ENCODE assay signal across 12 cellular contexts in the genomic region with DNA sequence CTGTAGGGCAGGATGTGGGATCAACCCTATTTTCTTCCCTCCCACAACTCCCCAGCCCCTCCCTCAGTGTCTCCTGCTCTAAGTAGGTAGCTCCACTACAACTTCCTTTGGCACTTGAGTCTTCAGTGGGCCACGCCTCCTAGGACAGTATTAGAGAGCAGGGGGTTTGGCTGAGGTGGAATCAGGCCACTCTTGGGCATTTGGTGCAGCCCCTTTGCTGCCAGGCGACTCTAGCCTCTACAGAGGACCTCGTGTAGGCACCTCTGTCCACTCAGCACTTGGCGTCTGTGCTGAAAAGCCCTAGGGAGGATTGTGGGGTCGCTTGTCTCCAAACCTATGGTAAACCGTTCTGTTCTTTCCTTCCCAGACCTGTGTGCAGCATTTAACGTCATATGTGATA. TPM values are rescaled to one million over a fixed set of nuclear protein-coding genes. Genes with fewer than 3 reads are reported as not detected.
DNase-seq lines count a peak whose midpoint lies in the region; ATAC-seq, FAIRE-seq and TF ChIP-seq lines count a peak whose summit lies in the region.
"Had no signal": no experiment of that assay in that cellular context is flagged by ENCODE, and none has a peak within 500 bp of the region (broad histone marks: within the 10 kb centered on the region; RNA-seq: fewer than 3 reads in every experiment).

No MANE protein-coding gene starts in this region.

- H3K4me3 ChIP-seq in BLaER1 treated with 17β-estradiol and CSF1 and Interleukin-3, amounts not matched to agents 10 nM and 100 nM, result no peak overlapping the region
- H3K4me3 ChIP-seq in GM23338, result no peak overlapping the region
- H3K4me3 ChIP-seq in HepG2 (replicated peaks in 1 of 3; ENCODE audit: insufficient read depth in 1 of 3, low read depth in 2 of 3, low read length in 3 of 3), result no peak overlapping the region
- H3K4me3 ChIP-seq in vagina, result no peak overlapping the region

- H3K36me3 Mint-ChIP-seq in GM23338 (ENCODE audit: low read depth), result peaks cover 54% of the 10 kb centered on the region
- peaks cover 6% of the 10 kb centered on the region for H3K36me3 Mint-ChIP-seq in activated naive CD8-positive, alpha-beta T cell
- peaks cover 23% of the 10 kb centered on the region for H3K36me3 Mint-ChIP-seq in mesothelial cell of epicardium
- peaks cover 26% of the 10 kb centered on the region for H3K36me3 Mint-ChIP-seq in osteocyte (ENCODE audit: unreplicated experiment)

- peak overlapping the region in 6 of 11 experiments; percentile 20 to 99 (median 94); a peak in 9 of 22 replicates for H3K4me2 ChIP-seq in BLaER1 treated with 17β-estradiol and CSF1 and Interleukin-3, amounts not matched to agents 10 nM and 100 nM
- H3K4me2 ChIP-seq in GM23338 (peak overlapping the region; percentile 100; the same call in 1 of the 2 replicates), HepG2 (ENCODE audit: low read depth, low read length) (no peak overlapping the region)

- DNase-seq in GM23338 (ENCODE audit: low spot score) (no peak), mesothelial cell of epicardium (ENCODE audit: low spot score in 2 of 2, unreplicated experiment in 2 of 2) (no peak), HepG2 (ENCODE audit: low spot score) (no peak), osteocyte (ENCODE audit: extremely low spot score, unreplicated experiment) (no peak), SIG-M5 treated with dmso at 0.1 percent for 504 hours (lab: John Stamatoyannopoulos, UW; ENCODE audit: unreplicated experiment) (no peak), vagina (ENCODE audit: extremely low spot score in 2 of 2) (no peak)
- DNase-seq: midbrain, NCI-H1048 had no signal

- H3K4me3 Mint-ChIP-seq in GM23338 (peak overlapping the region; percentile 97; the same call in 2 of the 3 replicates), mesothelial cell of epicardium (peak overlapping the region; percentile 43), osteocyte (ENCODE audit: unreplicated experiment) (no peak overlapping the region)
- H3K4me3 Mint-ChIP-seq in activated naive CD8-positive, alpha-beta T cell, result peak overlapping the region; percentile 97
- H3K4me3 Mint-ChIP-seq: CD14-positive monocyte had no signal

- peaks cover 47% of the 10 kb centered on the region for H3K4me1 Mint-ChIP-seq in GM23338
- peaks cover 59% of the 10 kb centered on the region for H3K4me1 Mint-ChIP-seq in activated naive CD8-positive, alpha-beta T cell (ENCODE audit: low read depth)
- H3K4me1 Mint-ChIP-seq in mesothelial cell of epicardium, result peaks cover 21% of the 10 kb centered on the region
- peaks cover 41% of the 10 kb centered on the region for H3K4me1 Mint-ChIP-seq in osteocyte (ENCODE audit: unreplicated experiment)

- peak overlapping the region in 1 of 11 experiments; percentile 99; a peak in 2 of 22 replicates for H3K27ac ChIP-seq in BLaER1 treated with 17β-estradiol and CSF1 and Interleukin-3, amounts not matched to agents 10 nM and 100 nM
- H3K27ac ChIP-seq in GM23338 (ENCODE audit: low read depth) (peak overlapping the region; percentile 69; the same call in 1 of the 2 replicates), HepG2 (ENCODE audit: extremely low read length, insufficient read depth, low read length) (no peak overlapping the region), vagina (no peak overlapping the region)

- peaks cover 30 to 68% (median 48%) of the 10 kb centered on the region in 10 experiments for H3K4me1 ChIP-seq in BLaER1 treated with 17β-estradiol and CSF1 and Interleukin-3, amounts not matched to agents 10 nM and 100 nM
- H3K4me1 ChIP-seq in GM23338 (ENCODE audit: insufficient read depth) (peaks cover 39% of the 10 kb centered on the region), HepG2 (ENCODE audit: insufficient read depth, low read length) (peaks cover 19% of the 10 kb centered on the region), vagina (peaks cover 37% of the 10 kb centered on the region)

- no peaks in the 10 kb centered on the region for H3K9me3 ChIP-seq in BLaER1 treated with 17β-estradiol and CSF1 and Interleukin-3, amounts not matched to agents 10 nM and 100 nM (replicated peaks in 1 of 11)
- peaks cover 3% of the 10 kb centered on the region; the same call in 1 of the 2 replicates for H3K9me3 ChIP-seq in HepG2 (ENCODE audit: low read length)
- no peaks in the 10 kb centered on the region for H3K9me3 ChIP-seq in vagina

- H3K79me2 ChIP-seq in GM23338 (replicated peaks; ENCODE audit: insufficient read depth) (peaks cover 40% of the 10 kb centered on the region), HepG2 (ENCODE audit: insufficient read depth, low read length) (peaks cover 20% of the 10 kb centered on the region)

- ATAC-seq in GM23338, result no peak
- no peak for ATAC-seq in HepG2

- H3K27me3 ChIP-seq in BLaER1 treated with 17β-estradiol and CSF1 and Interleukin-3, amounts not matched to agents 10 nM and 100 nM, result no peaks in the 10 kb centered on the region
- no peaks in the 10 kb centered on the region for H3K27me3 ChIP-seq in GM23338 (ENCODE audit: insufficient read depth)
- H3K27me3 ChIP-seq in HepG2 (ENCODE audit: control insufficient read depth in 1 of 2, insufficient read depth in 2 of 2, low read length in 2 of 2), result no peaks in the 10 kb centered on the region; a peak in 1 of 5 replicates
- H3K27me3 ChIP-seq in vagina, result no peaks in the 10 kb centered on the region

- 0 out of 4 replicates have a peak, but pooled peaks of 1 of the 2 experiments have one; percentile 17 for TF ChIP-seq POLR2A in HepG2 (IDR thresholded peaks at IDR 0.05; ENCODE audit: insufficient read depth in 1 of 2, low read depth in 2 of 2, low read length in 2 of 2)
- no peak for TF ChIP-seq POLR2A in vagina (IDR thresholded peaks at IDR 0.05)

- no peaks in the 10 kb centered on the region for H3K9me2 ChIP-seq in GM23338 (ENCODE audit: insufficient read depth)

- WGBS in HepG2 (ENCODE audit: low lambda C conversion rate), result 97% methylated on average over 6 of the region's 7 CpGs

- TF ChIP-seq EP300 in HepG2 (IDR thresholded peaks at IDR 0.05; ENCODE audit: low read depth in 2 of 2, low read length in 2 of 2) (no peak), HepG2 (CRISPR knock-in tag; IDR thresholded peaks at IDR 0.05; ENCODE audit: borderline replicate concordance) (no peak)

- CTCF ChIA-PET in HepG2 (lab: Yijun Ruan, JAX; ENCODE audit: low intra/inter-chr PET ratio, low total read pairs), result no interaction called here

- TF ChIP-seq CTCF in GM23338 (conservative IDR thresholded peaks at IDR 0.05; ENCODE audit: low read depth in 2 of 2) (no peak), mesothelial cell of epicardium (IDR thresholded peaks at IDR 0.05; ENCODE audit: unreplicated experiment) (no peak), HepG2 (CRISPR knock-in tag; IDR thresholded peaks at IDR 0.05) (no peak), osteocyte (IDR thresholded peaks at IDR 0.05) (no peak), vagina (IDR thresholded peaks at IDR 0.05) (no peak)

- H2AFZ ChIP-seq in GM23338 (no peak overlapping the region), HepG2 (ENCODE audit: low read length) (no peak overlapping the region)

- H3K36me3 ChIP-seq in BLaER1 treated with 17β-estradiol and CSF1 and Interleukin-3, amounts not matched to agents 10 nM and 100 nM, result peaks cover 47 to 59% (median 54%) of the 10 kb centered on the region in 11 experiments
- H3K36me3 ChIP-seq in GM23338 (ENCODE audit: insufficient read depth) (peaks cover 4% of the 10 kb centered on the region; the same call in 1 of the 2 replicates), HepG2 (replicated peaks in 1 of 2; ENCODE audit: control insufficient read depth in 1 of 2, insufficient read depth in 2 of 2, low read length in 2 of 2) (peaks cover 9 to 23% of the 10 kb centered on the region in 2 experiments; a peak in 4 of 5 replicates), vagina (peaks cover 0 to 22% of the 10 kb centered on the region in 2 donors)

- H3K9ac ChIP-seq in BLaER1 treated with 17β-estradiol and CSF1 and Interleukin-3, amounts not matched to agents 10 nM and 100 nM, result peak overlapping the region in 6 of 11 experiments; percentile 11 to 98 (median 28); a peak in 4 of 22 replicates
- no peak overlapping the region for H3K9ac ChIP-seq in HepG2 (ENCODE audit: insufficient read depth, low read depth, low read length)

- in situ Hi-C loops in HepG2 (cut with HindIII; ENCODE audit: extremely low pct_ligation_motif_present, low pct_unique_long_range_greater_than_20kb), result no loop called here

- no peak for FAIRE-seq in HepG2 (lab: Jason Lieb, UNC)
- FAIRE-seq: HTR-8/SVneo had no signal

- H3K27ac Mint-ChIP-seq in GM23338 (no peak overlapping the region), mesothelial cell of epicardium (no peak overlapping the region), osteocyte (ENCODE audit: unreplicated experiment) (no peak overlapping the region)
- H3K27ac Mint-ChIP-seq in activated naive CD8-positive, alpha-beta T cell, result peak overlapping the region; percentile 97

- peaks cover 62 to 70% (median 67%) of the 10 kb centered on the region in 11 experiments for H4K20me1 ChIP-seq in BLaER1 treated with 17β-estradiol and CSF1 and Interleukin-3, amounts not matched to agents 10 nM and 100 nM
- H4K20me1 ChIP-seq in GM23338 (replicated peaks; ENCODE audit: insufficient read depth) (peaks cover 33% of the 10 kb centered on the region), HepG2 (ENCODE audit: insufficient read depth, low read length) (peaks cover 17% of the 10 kb centered on the region; the same call in 1 of the 2 replicates)

- H3K9me3 Mint-ChIP-seq in GM23338 (no peaks in the 10 kb centered on the region), mesothelial cell of epicardium (no peaks in the 10 kb centered on the region), osteocyte (ENCODE audit: unreplicated experiment) (no peaks in the 10 kb centered on the region)
- no peaks in the 10 kb centered on the region for H3K9me3 Mint-ChIP-seq in activated naive CD8-positive, alpha-beta T cell (ENCODE audit: low read depth)

- POLR2A ChIA-PET in HepG2 (lab: Yijun Ruan, JAX), result no interaction called here

- H3F3A ChIP-seq in GM23338 (replicated peaks; ENCODE audit: low read depth), result 0 out of 2 replicates have a peak, but pooled peaks cover 10% of the 10 kb centered on the region

- no TSS peak for BruUV-seq in HepG2 (replicated peaks; lab: Mats Ljungman, UMichigan)

- TF ChIP-seq RAD21 in HepG2 (CRISPR knock-in tag; IDR thresholded peaks at IDR 0.05), result no peak

- intact Hi-C loops in HepG2 (cut with micrococcal nuclease; ENCODE audit: unreplicated experiment), result loop anchor here (10.0 kb wide), 1 partner anchor 69 kb away; a partner anchor contains a TSS
- intact Hi-C loops in vagina (cut with DNase I), result no loop called here

- H3K27me3 Mint-ChIP-seq in GM23338 (ENCODE audit: insufficient read depth, low read depth, poor library complexity), result peaks cover 15% of the 10 kb centered on the region
- H3K27me3 Mint-ChIP-seq in activated naive CD8-positive, alpha-beta T cell, result no peaks in the 10 kb centered on the region
- no peaks in the 10 kb centered on the region for H3K27me3 Mint-ChIP-seq in mesothelial cell of epicardium (ENCODE audit: low read depth)
- H3K27me3 Mint-ChIP-seq in osteocyte (ENCODE audit: unreplicated experiment), result no peaks in the 10 kb centered on the region

RNA-seq across cellular contexts. Expression of a gene that starts 2.7 kb away (rescaled TPM):
- 50.6 and 65.8 TPM in 2 replicates for total RNA-seq in GM23338 (2014; rRNA removed; shearing (Covaris generic))
- polyA plus RNA-seq in GM23338 (2016; fragmentation: Nextera tagmentation; extraction: Ambion mirVana), result 19.6 and 19.7 TPM in 2 replicates
- total RNA-seq in mesothelial cell of epicardium, result 20.8 to 21.7 TPM (median 20.9 TPM) in 3 replicates
- total RNA-seq in HepG2 (2016; rRNA removed; fragmentation: Illumina TruSeq; extraction: Trizol), result 21.4 and 22.2 TPM in 2 replicates
- 5.0 and 5.9 TPM in 2 replicates for total RNA-seq in HepG2 (2016; cell fraction: cytosol; rRNA removed; fragmentation: Illumina TruSeq; extraction: Trizol; ENCODE audit: low read depth)
- 20.6 and 22.3 TPM in 2 replicates for total RNA-seq in HepG2 (2016; cell fraction: insoluble cytoplasmic fraction; rRNA removed; fragmentation: Illumina TruSeq; extraction: Trizol)
- total RNA-seq in HepG2 (2016; cell fraction: membrane; rRNA removed; fragmentation: Illumina TruSeq; extraction: Trizol), result 13.7 and 13.9 TPM in 2 replicates
- total RNA-seq in HepG2 (2016; cell fraction: nucleus; rRNA removed; fragmentation: Illumina TruSeq; extraction: Trizol), result 9.1 and 12.1 TPM in 2 replicates
- 14.2 and 14.9 TPM in 2 replicates for polyA plus RNA-seq in HepG2 (2011; rRNA removed)
- polyA plus RNA-seq in HepG2 (2011; cell fraction: cytosol; rRNA removed), result 16.0 and 16.7 TPM in 2 replicates
- polyA plus RNA-seq in HepG2 (2011; cell fraction: nucleus; rRNA removed), result 7.8 and 9.6 TPM in 2 replicates
- 10.4 and 12.8 TPM in 2 replicates for polyA plus RNA-seq in HepG2 (2012)
- 3.2 TPM in 2 replicates for polyA plus RNA-seq in HepG2 (2016; cell fraction: cytosol; fragmentation: Illumina TruSeq; extraction: Trizol; ENCODE audit: low read depth)
- 20.0 and 20.2 TPM in 2 replicates for polyA plus RNA-seq in HepG2 (2016; cell fraction: insoluble cytoplasmic fraction; fragmentation: Illumina TruSeq; extraction: Trizol; ENCODE audit: low read depth)
- polyA plus RNA-seq in HepG2 (2016; cell fraction: membrane; fragmentation: Illumina TruSeq; extraction: Trizol; ENCODE audit: low read depth), result 7.0 and 7.9 TPM in 2 replicates
- polyA plus RNA-seq in HepG2 (2016; cell fraction: nucleus; fragmentation: Illumina TruSeq; extraction: Trizol; ENCODE audit: insufficient read depth, low read depth), result 15.0 and 15.1 TPM in 2 replicates
- 21.5 and 78.8 TPM in 2 replicates for polyA minus RNA-seq in HepG2 (2011; rRNA and poly(A)+ RNA removed; ENCODE audit: low replicate concordance)
- 8.5 and 9.1 TPM in 2 replicates for polyA minus RNA-seq in HepG2 (2011; cell fraction: cytosol; rRNA and poly(A)+ RNA removed)
- 8.6 and 9.7 TPM in 2 replicates for polyA minus RNA-seq in HepG2 (2011; cell fraction: nucleus; rRNA and poly(A)+ RNA removed)
- total RNA-seq in osteocyte, result 19.3 and 19.5 TPM in 2 replicates
- total RNA-seq in vagina, result 21.6 TPM
